ENCODE assay signal across 1 cellular context in genomic region chr6:160348552-160349441, GRCh38.
TF ChIP-seq lines count a peak whose summit lies in the region.

No MANE protein-coding gene starts in this region.

TF ChIP-seq in HepG2, 621 proteins besides CTCF, POLR2A, EP300 and RAD21 (continued from another document and continues in another):
- 0 out of 2 replicates have a peak, but pooled peaks have one; percentile 12 for TF ChIP-seq FLYWCH1 (CRISPR knock-in tag; IDR thresholded peaks at IDR 0.05)
- peak; percentile 87 for TF ChIP-seq ZNF605 (CRISPR knock-in tag; IDR thresholded peaks at IDR 0.05)
- 0 out of 2 replicates have a peak, but pooled peaks have one; percentile 73 for TF ChIP-seq PRDM4 (CRISPR knock-in tag; IDR thresholded peaks at IDR 0.05; ENCODE audit: borderline replicate concordance)
- TF ChIP-seq POGZ (CRISPR knock-in tag; IDR thresholded peaks at IDR 0.05), result peak; percentile 4; the same call in 1 of the 2 replicates
- peak; percentile 39; the same call in 1 of the 2 replicates for TF ChIP-seq ZNF776 (CRISPR knock-in tag; IDR thresholded peaks at IDR 0.05)
- no peak for TF ChIP-seq ZNF205 (CRISPR knock-in tag; IDR thresholded peaks at IDR 0.05)
- TF ChIP-seq HMGXB4 (CRISPR knock-in tag; IDR thresholded peaks at IDR 0.05; ENCODE audit: borderline replicate concordance in 1 of 2, low read depth in 1 of 2), result peak; percentile 49 to 75; a peak in 3 of 4 replicates
- TF ChIP-seq PHF8 (CRISPR knock-in tag; IDR thresholded peaks at IDR 0.05), result peak; percentile 77
- TF ChIP-seq HES4 (CRISPR knock-in tag; IDR thresholded peaks at IDR 0.05; ENCODE audit: borderline replicate concordance), result peak; percentile 61; the same call in 1 of the 2 replicates
- TF ChIP-seq CENPBD1 (CRISPR knock-in tag; IDR thresholded peaks at IDR 0.05; ENCODE audit: borderline replicate concordance, low read depth), result no peak
- peak; percentile 67; the same call in 1 of the 2 replicates for TF ChIP-seq TBX2 (CRISPR knock-in tag; IDR thresholded peaks at IDR 0.05; ENCODE audit: borderline replicate concordance)
- TF ChIP-seq SNAPC4 (CRISPR knock-in tag; IDR thresholded peaks at IDR 0.05), result 0 out of 2 replicates have a peak, but pooled peaks have one; percentile 12
- no peak for TF ChIP-seq ATF7 (IDR thresholded peaks at IDR 0.05)
- no peak for TF ChIP-seq ATF7 (CRISPR knock-in tag; IDR thresholded peaks at IDR 0.05)
- 0 out of 2 replicates have a peak, but pooled peaks have one; percentile 74 for TF ChIP-seq ZNF138 (CRISPR knock-in tag; IDR thresholded peaks at IDR 0.05; ENCODE audit: low read depth)
- TF ChIP-seq ZMYM4 (CRISPR knock-in tag; IDR thresholded peaks at IDR 0.05), result peak; percentile 47; the same call in 1 of the 2 replicates
- 0 out of 2 replicates have a peak, but pooled peaks have one; percentile 51 for TF ChIP-seq DPF2 (CRISPR knock-in tag; IDR thresholded peaks at IDR 0.05; ENCODE audit: borderline replicate concordance, low read depth)
- peak; percentile 23 for TF ChIP-seq KLF12 (CRISPR knock-in tag; IDR thresholded peaks at IDR 0.05; ENCODE audit: borderline replicate concordance)
- peak; percentile 78; the same call in 1 of the 2 replicates for TF ChIP-seq CBFB (CRISPR knock-in tag; IDR thresholded peaks at IDR 0.05)
- peak; percentile 51 for TF ChIP-seq ZNF407 (CRISPR knock-in tag; IDR thresholded peaks at IDR 0.05; ENCODE audit: not compliant biosample characterization)
- TF ChIP-seq HCFC1 (IDR thresholded peaks at IDR 0.05; ENCODE audit: low read depth, low read length), result no peak
- peak; percentile 64; the same call in 1 of the 2 replicates for TF ChIP-seq PITX1 (CRISPR knock-in tag; IDR thresholded peaks at IDR 0.05)
- peak; percentile 17; the same call in 1 of the 2 replicates for TF ChIP-seq ZNF549 (CRISPR knock-in tag; IDR thresholded peaks at IDR 0.05)
- TF ChIP-seq ONECUT2 (CRISPR knock-in tag; IDR thresholded peaks at IDR 0.05), result peak; percentile 13; the same call in 1 of the 2 replicates
- 0 out of 2 replicates have a peak, but pooled peaks have one; percentile 8 for TF ChIP-seq SIX4 (CRISPR knock-in tag; IDR thresholded peaks at IDR 0.05)
- TF ChIP-seq TFAP4 (IDR thresholded peaks at IDR 0.05; ENCODE audit: borderline replicate concordance, low read depth), result 0 out of 2 replicates have a peak, but pooled peaks have one; percentile 48
- TF ChIP-seq HOXA9 (CRISPR knock-in tag; IDR thresholded peaks at IDR 0.05; ENCODE audit: borderline replicate concordance), result peak; percentile 78; the same call in 1 of the 2 replicates
- TF ChIP-seq ZNF572 (CRISPR knock-in tag; IDR thresholded peaks at IDR 0.05), result peak; percentile 55; the same call in 1 of the 2 replicates
- TF ChIP-seq HIC2 (CRISPR knock-in tag; IDR thresholded peaks at IDR 0.05; ENCODE audit: low read depth), result no peak
- peak; percentile 61; the same call in 1 of the 2 replicates for TF ChIP-seq ZFP82 (CRISPR knock-in tag; IDR thresholded peaks at IDR 0.05; ENCODE audit: borderline replicate concordance)
- TF ChIP-seq FIP1L1 (IDR thresholded peaks at IDR 0.05; ENCODE audit: borderline replicate concordance, insufficient read depth, low read depth, low read length), result 0 out of 2 replicates have a peak, but pooled peaks have one; percentile 29
